In genomic region chr12:53064613-53065415, GRCh38 we compare ENCODE assay signal across 14 cellular contexts. TPM values are rescaled to one million over a fixed set of nuclear protein-coding genes. Genes with fewer than 3 reads are reported as not detected.
DNase-seq lines count a peak whose midpoint lies in the region; ATAC-seq and TF ChIP-seq lines count a peak whose summit lies in the region.
"Had no signal": no experiment of that assay in that cellular context is flagged by ENCODE, and none has a peak within 500 bp of the region (broad histone marks: within the 10 kb centered on the region; RNA-seq: fewer than 3 reads in every experiment).

No MANE protein-coding gene starts in this region.

- in situ Hi-C loops in ACHN (cut with HindIII; ENCODE audit: low pct_ligation_motif_present, low pct_unique_long_range_greater_than_20kb, low sequenced_read_pairs): no loop called here

- no peaks in the 10 kb centered on the region for H4K20me1 ChIP-seq in BLaER1

- intact Hi-C loops in adrenal gland (cut with DNase I): loop anchor here (5.0 to 10.0 kb wide), 2 partner anchors 130 to 132 kb away; no protein-coding TSS in a partner anchor
- intact Hi-C loops in left ventricle myocardium superior (cut with micrococcal nuclease): loop anchor here (10.0 kb wide), 1 partner anchor 130 kb away; no protein-coding TSS in a partner anchor
- intact Hi-C loops in sciatic nerve (cut with DNase I): loop anchor here (5.0 to 10.0 kb wide), 2 partner anchors 37 to 130 kb away; partner anchors contain the start of gene SOAT2

- H3K4me2 ChIP-seq in BLaER1: peak overlapping the region; percentile 39

- H3K36me3 ChIP-seq in BLaER1 (peaks cover 31% of the 10 kb centered on the region), adrenal gland (replicated peaks in 1 of 2) (peaks cover 0 to 55% of the 10 kb centered on the region in 2 donors)

- H3K4me1 ChIP-seq in BLaER1 (peaks cover 26% of the 10 kb centered on the region), adrenal gland (replicated peaks in 1 of 2) (peaks cover 13 to 57% of the 10 kb centered on the region in 2 donors)

- no peaks in the 10 kb centered on the region for H3K9me3 ChIP-seq in BLaER1
- H3K9me3 ChIP-seq in adrenal gland (replicated peaks in 1 of 3): no peaks in the 10 kb centered on the region

- TF ChIP-seq CTCF in adrenal gland (IDR thresholded peaks at IDR 0.05): no peak

- ATAC-seq in left ventricle myocardium superior (peak; percentile 2), sciatic nerve (peak; percentile 0), HG03342 (IDR thresholded peaks at IDR 0.05; ENCODE audit: unreplicated experiment) (no peak), HG02763 (IDR thresholded peaks at IDR 0.05; ENCODE audit: unreplicated experiment) (no peak)

- TF ChIP-seq POLR2A in adrenal gland (IDR thresholded peaks at IDR 0.05): no peak

- H3K27me3 ChIP-seq in BLaER1 (no peaks in the 10 kb centered on the region), adrenal gland (no peaks in the 10 kb centered on the region)

- 0 out of 2 replicates have a peak overlapping the region, but pooled peaks have one; percentile 22 for H3K27ac ChIP-seq in BLaER1
- H3K27ac ChIP-seq in adrenal gland: peak overlapping the region in 3 of 5 donors; percentile 37 to 88 (median 73)
- H3K27ac ChIP-seq: C4-2B had no signal

- no peak overlapping the region for H3K9ac ChIP-seq in BLaER1

- H3K4me3 ChIP-seq in BLaER1: no peak overlapping the region
- H3K4me3 ChIP-seq in adrenal gland: no peak overlapping the region

- 65 to 74% (median 71%) methylated on average over 11 of the region's 11 CpGs for WGBS in adrenal gland, 4 donors

- DNase-seq in adrenal gland: peak in 5 of 7 donors; percentile 7 to 61 (median 37)
- peak; percentile 36 for DNase-seq in left ventricle myocardium superior
- peak; percentile 65 for DNase-seq in sciatic nerve (ENCODE audit: low spot score)
- DNase-seq in DMS 273 (lab: John Stamatoyannopoulos, UW; ENCODE audit: unreplicated experiment): no peak
- no peak for DNase-seq in ACHN
- DNase-seq: activated CD4-positive, alpha-beta memory T cell treated with anti-CD3 and anti-CD28 coated beads, Interleukin-2, amount 10 ng/mL, durations not matched to agents 7 days and 5 days; GDM1; OCI-M1; stimulated activated CD4-positive, alpha-beta T cell treated with anti-CD3 and anti-CD28 coated beads, Interleukin-12 subunit alpha, Interleukin-12 subunit beta, amount 100 ng/mL, for 4 hours; T-helper 2 cell had no signal

RNA-seq across cellular contexts. Expression of gene SPRYD3, which starts 14.4 kb away (rescaled TPM):
- total RNA-seq in adrenal gland (10 to 100 TPM; 32.1 to 74.6 (median 46.7) TPM), left ventricle myocardium superior (39.8 TPM), sciatic nerve (61.0 TPM)
- 10 to 100 TPM; 16.4 to 52.8 (median 29.0) TPM for polyA plus RNA-seq in adrenal gland

RNA-seq across cellular contexts. Expression of gene TNS2, which starts 14.9 kb away (rescaled TPM):
- total RNA-seq in adrenal gland (100 to 1,000 TPM in 7 of 8 donors, 10 to 100 TPM in 1; 55.8 to 268 (median 175) TPM), left ventricle myocardium superior (120 TPM), sciatic nerve (265 TPM)
- polyA plus RNA-seq in adrenal gland: 1,000 to 10,000 TPM in 1 of 3 donors, 100 to 1,000 TPM in 1, 10 to 100 TPM in 1; 36.8 to 1,019 (median 396) TPM

RNA-seq across cellular contexts. Expression of gene IGFBP6, which starts 32.7 kb away (rescaled TPM):
- total RNA-seq in adrenal gland: 100 to 1,000 TPM in 6 of 8 donors, 10 to 100 TPM in 2; 39.5 to 559 (median 212) TPM
- polyA plus RNA-seq in adrenal gland: 100 to 1,000 TPM in 2 of 3 donors, 10 to 100 TPM in 1; 26.4 to 478 (median 337) TPM
- total RNA-seq in left ventricle myocardium superior: 45.5 TPM
- 1,832 TPM for total RNA-seq in sciatic nerve

RNA-seq across cellular contexts. Expression of gene SOAT2, which starts 38.5 kb away (rescaled TPM):
- total RNA-seq in adrenal gland (under 1 TPM in 1 of 8 donors, not detected in 7; 0.79 TPM), left ventricle myocardium superior (0.12 TPM), sciatic nerve (1.2 TPM)
- under 1 TPM in 2 of 3 donors, not detected in 1; 0.34 to 0.48 TPM for polyA plus RNA-seq in adrenal gland

RNA-seq across cellular contexts. Expression of gene EIF4B, which starts 58.6 kb away (rescaled TPM):
- total RNA-seq in adrenal gland (100 to 1,000 TPM; 324 to 800 (median 570) TPM), left ventricle myocardium superior (513 TPM), sciatic nerve (522 TPM)
- 100 to 1,000 TPM in 2 of 3 donors, 10 to 100 TPM in 1; 77.1 to 282 (median 138) TPM for polyA plus RNA-seq in adrenal gland

Comparison
In these comparisons a context has a peak if more than half of its experiments do, and no peak if none do; other contexts are left out.
1. DNase-seq: peak in adrenal gland (5 of 7), left ventricle myocardium superior (single experiment) and sciatic nerve (single experiment); none in DMS 273 (single experiment) and ACHN (single experiment).
2. ATAC-seq: peak in left ventricle myocardium superior (single experiment) and sciatic nerve (single experiment); none in HG03342 (single experiment) and HG02763 (single experiment).